8 cellular contexts compared by ENCODE assay signal in the genomic region with DNA sequence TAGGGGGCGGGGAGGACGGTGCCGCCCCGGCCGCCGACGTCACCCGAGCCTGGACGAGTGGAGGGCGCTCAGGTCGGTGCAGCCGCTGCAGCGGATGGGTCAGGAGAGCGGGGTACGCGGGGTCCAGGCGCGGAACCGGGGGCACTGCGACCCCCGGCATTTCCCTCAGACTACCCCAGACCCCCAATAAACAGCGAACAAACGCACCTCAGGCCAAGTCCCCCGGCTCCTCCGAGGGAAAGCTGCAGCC.
DNase-seq lines count a peak whose midpoint lies in the region; TF ChIP-seq lines count a peak whose summit lies in the region.

No MANE protein-coding gene starts in this region.

- H3K36me3 ChIP-seq in SJSA1, result no peaks in the 10 kb centered on the region
- H3K36me3 ChIP-seq in esophagus squamous epithelium, result no peaks in the 10 kb centered on the region
- H3K36me3 ChIP-seq in neutrophil, result peaks cover 57% of the 10 kb centered on the region

- H3K27me3 ChIP-seq in SJSA1 (replicated peaks) (peaks cover 29% of the 10 kb centered on the region), esophagus squamous epithelium (peaks cover 0 to 30% (median 0%) of the 10 kb centered on the region in 4 donors), neutrophil (peaks cover 15% of the 10 kb centered on the region)

- H3K27ac ChIP-seq in 22Rv1 (peak overlapping the region; percentile 61), SJSA1 (no peak overlapping the region), esophagus squamous epithelium (peak overlapping the region; percentile 60 to 91 (median 88)), neutrophil (peak overlapping the region; percentile 98)

- TF ChIP-seq POLR2A in GM19099 (IDR thresholded peaks at IDR 0.05; ENCODE audit: extremely low read depth, insufficient read length, low read depth), result peak; percentile 19
- no peak for TF ChIP-seq POLR2A in esophagus squamous epithelium (IDR thresholded peaks at IDR 0.05)

- H3K9me3 ChIP-seq in SJSA1 (replicated peaks), result no peaks in the 10 kb centered on the region
- no peaks in the 10 kb centered on the region for H3K9me3 ChIP-seq in esophagus squamous epithelium
- no peaks in the 10 kb centered on the region for H3K9me3 ChIP-seq in neutrophil

- DNase-seq in SJSA1 (ENCODE audit: low read depth in 1 of 2, low spot score in 2 of 2), result no peak
- no peak for DNase-seq in esophagus squamous epithelium (lab: John Stamatoyannopoulos, UW)
- DNase-seq in pons (ENCODE audit: low spot score), result no peak
- DNase-seq in GF-D8 (lab: John Stamatoyannopoulos, UW), result no peak
- DNase-seq in HK-2 (ENCODE audit: unreplicated experiment), result no peak

- H3K4me3 ChIP-seq in SJSA1, result peak overlapping the region; percentile 41
- peak overlapping the region; percentile 42 to 85 (median 68) for H3K4me3 ChIP-seq in esophagus squamous epithelium
- H3K4me3 ChIP-seq in neutrophil (ENCODE audit: low read depth in 1 of 2, low read length in 1 of 2), result peak overlapping the region; percentile 83 to 91

- H3K4me1 ChIP-seq in SJSA1 (replicated peaks) (peaks cover 13% of the 10 kb centered on the region), esophagus squamous epithelium (peaks cover 15 to 55% (median 20%) of the 10 kb centered on the region in 3 donors), neutrophil (ENCODE audit: control insufficient read depth in 1 of 2, insufficient read depth in 1 of 2, low read depth in 1 of 2, low read length in 1 of 2) (peaks cover 86 to 89% of the 10 kb centered on the region in 2 experiments)

- no peak for TF ChIP-seq CTCF in 22Rv1 (IDR thresholded peaks at IDR 0.05)
- no peak for TF ChIP-seq CTCF in esophagus squamous epithelium (IDR thresholded peaks at IDR 0.05)
- no peak for TF ChIP-seq CTCF in neutrophil (IDR thresholded peaks at IDR 0.05)

- intact Hi-C loops in esophagus squamous epithelium (cut with DNase I), result no loop called here

- WGBS in esophagus squamous epithelium, 2 donors, result 10% methylated on average over 4 of the region's 25 CpGs; no CpG with 5 or more reads in 1 of the 2 donors
